ENCODE assay signal across 30 cellular contexts in genomic region chr13:22275393-22275792, GRCh38.
"Had no signal": no experiment of that assay in that cellular context is flagged by ENCODE, and none has a peak within 500 bp of the region (broad histone marks: within the 10 kb centered on the region; RNA-seq: fewer than 3 reads in every experiment).

No MANE protein-coding gene starts in this region.

- H3K27me3 Mint-ChIP-seq: activated CD4-positive, alpha-beta memory T cell treated with anti-CD3 and anti-CD28 coated beads for 36 hours; activated CD4-positive, alpha-beta T cell treated with anti-CD3 and anti-CD28 coated beads for 36 hours; activated CD4-positive, alpha-beta T cell treated with anti-CD3 and anti-CD28 coated beads, Interleukin-2, amount 10 ng/mL, durations not matched to agents 24 days and 14 days; activated CD8-positive, alpha-beta memory T cell treated with anti-CD3 and anti-CD28 coated beads, Interleukin-2, amount 10 ng/mL, durations not matched to agents 7 days and 5 days; activated naive CD4-positive, alpha-beta T cell treated with anti-CD3 and anti-CD28 coated beads, Interleukin-2, amount 50 U/mL, for 24 hours; activated naive CD8-positive, alpha-beta T cell treated with anti-CD3 and anti-CD28 coated beads for 36 hours; activated naive CD8-positive, alpha-beta T cell treated with anti-CD3 and anti-CD28 coated beads, Interleukin-2, amount 50 U/mL, for 24 hours had no signal

- H3K4me3 Mint-ChIP-seq: activated CD4-positive, alpha-beta memory T cell treated with anti-CD3 and anti-CD28 coated beads for 36 hours; activated CD4-positive, alpha-beta T cell treated with anti-CD3 and anti-CD28 coated beads for 36 hours; activated CD4-positive, alpha-beta T cell treated with anti-CD3 and anti-CD28 coated beads, Interleukin-2, amount 10 ng/mL, durations not matched to agents 24 days and 14 days; activated CD8-positive, alpha-beta memory T cell treated with anti-CD3 and anti-CD28 coated beads, Interleukin-2, amount 10 ng/mL, durations not matched to agents 7 days and 5 days; activated CD8-positive, alpha-beta T cell treated with anti-CD3 and anti-CD28 coated beads, Interleukin-2, amount 10 ng/mL, durations not matched to agents 7 days and 5 days; activated naive CD4-positive, alpha-beta T cell treated with anti-CD3 and anti-CD28 coated beads for 36 hours; activated naive CD4-positive, alpha-beta T cell treated with anti-CD3 and anti-CD28 coated beads, Interleukin-2, amount 50 U/mL, for 24 hours; activated naive CD8-positive, alpha-beta T cell treated with anti-CD3 and anti-CD28 coated beads for 36 hours; activated naive CD8-positive, alpha-beta T cell treated with anti-CD3 and anti-CD28 coated beads, Interleukin-2, amount 50 U/mL, for 24 hours; activated T-helper 1 cell treated with anti-CD3 and anti-CD28 coated beads, Interleukin-12 subunit alpha, Interleukin-12 subunit beta, Interleukin-2, Interleukin-4 antibody, amounts not matched to agents 30 ng/mL and 10 ng/mL and 1 ng/mL, durations not matched to agents 14 hours and 24 hours and 36 hours; brain; endodermal cell had no signal

- H3K4me1 ChIP-seq: breast epithelium, colonic mucosa had no signal

- H3K27ac ChIP-seq: ascending aorta, breast epithelium, cardiac muscle cell, colonic mucosa had no signal

- H3K9me3 Mint-ChIP-seq: activated CD4-positive, alpha-beta memory T cell treated with anti-CD3 and anti-CD28 coated beads for 36 hours; activated CD4-positive, alpha-beta T cell treated with anti-CD3 and anti-CD28 coated beads, Interleukin-2, amount 10 ng/mL, durations not matched to agents 24 days and 14 days; activated naive CD4-positive, alpha-beta T cell treated with anti-CD3 and anti-CD28 coated beads for 36 hours; activated naive CD4-positive, alpha-beta T cell treated with anti-CD3 and anti-CD28 coated beads, Interleukin-2, amount 50 U/mL, for 24 hours; activated naive CD8-positive, alpha-beta T cell treated with anti-CD3 and anti-CD28 coated beads for 36 hours; activated naive CD8-positive, alpha-beta T cell treated with anti-CD3 and anti-CD28 coated beads, Interleukin-2, amount 50 U/mL, for 24 hours; activated T-helper 1 cell treated with anti-CD3 and anti-CD28 coated beads, Interleukin-12 subunit alpha, Interleukin-12 subunit beta, Interleukin-2, Interleukin-4 antibody, amounts not matched to agents 30 ng/mL and 10 ng/mL and 1 ng/mL, durations not matched to agents 14 hours and 24 hours and 36 hours; activated T-helper 2 cell treated with anti-CD3 and anti-CD28 coated beads, Interferon-gamma antibody, Interleukin-2, Interleukin-4, amounts not matched to agents 10 μg/mL and 5 μg/mL and 100 μg/mL, durations not matched to agents 14 hours and 24 hours and 36 hours; endodermal cell had no signal

- H3K9me3 ChIP-seq: ascending aorta, breast epithelium, colonic mucosa had no signal

- H3K27me3 ChIP-seq: ascending aorta, breast epithelium, cardiac muscle cell, colonic mucosa had no signal

- DNase-seq: activated CD4-positive, alpha-beta memory T cell treated with anti-CD3 and anti-CD28 coated beads for 36 hours; activated CD4-positive, alpha-beta T cell treated with anti-CD3 and anti-CD28 coated beads for 36 hours; activated CD4-positive, alpha-beta T cell treated with anti-CD3 and anti-CD28 coated beads, Interleukin-2, amount 10 ng/mL, durations not matched to agents 24 days and 14 days; activated CD4-positive, CD25-positive, alpha-beta regulatory T cell; activated CD4-positive, CD25-positive, alpha-beta regulatory T cell treated with anti-CD3 and anti-CD28 coated beads, Interleukin-2, amount 50 U/mL, for 72 hours; activated CD8-positive, alpha-beta memory T cell treated with anti-CD3 and anti-CD28 coated beads, Interleukin-2, amount 10 ng/mL, durations not matched to agents 7 days and 5 days; activated CD8-positive, alpha-beta memory T cell treated with anti-CD3 and anti-CD28 coated beads, Interleukin-2, amount 50 U/mL, for 4 hours; activated CD8-positive, alpha-beta T cell treated with anti-CD3 and anti-CD28 coated beads, Interleukin-2, amount 10 ng/mL, durations not matched to agents 7 days and 5 days; activated effector memory CD4-positive, alpha-beta T cell treated with anti-CD3 and anti-CD28 coated beads, Interleukin-2, amount 50 U/mL, for 16 hours; activated naive CD4-positive, alpha-beta T cell treated with anti-CD3 and anti-CD28 coated beads for 36 hours; activated naive CD8-positive, alpha-beta T cell treated with anti-CD3 and anti-CD28 coated beads for 36 hours; activated naive CD8-positive, alpha-beta T cell treated with anti-CD3 and anti-CD28 coated beads, Interleukin-2, amount 50 U/mL, for 24 hours; activated T-cell treated with anti-CD3 and anti-CD28 coated beads, Interleukin-2, amount 50 U/mL, for 1 hour; activated T-cell treated with anti-CD3 and anti-CD28 coated beads, Interleukin-2, amount 50 U/mL, for 48 hours; central memory CD4-positive, alpha-beta T cell; cerebellar nuclear complex; colonic mucosa; effector CD8-positive, alpha-beta T cell; endodermal cell; foreskin fibroblast; head of caudate nucleus; T-helper 2 cell had no signal

- H3K27ac Mint-ChIP-seq: activated CD4-positive, alpha-beta memory T cell treated with anti-CD3 and anti-CD28 coated beads for 36 hours; activated CD4-positive, alpha-beta T cell treated with anti-CD3 and anti-CD28 coated beads for 36 hours; activated CD4-positive, alpha-beta T cell treated with anti-CD3 and anti-CD28 coated beads, Interleukin-2, amount 10 ng/mL, durations not matched to agents 24 days and 14 days; activated CD8-positive, alpha-beta memory T cell treated with anti-CD3 and anti-CD28 coated beads, Interleukin-2, amount 10 ng/mL, durations not matched to agents 7 days and 5 days; activated CD8-positive, alpha-beta T cell treated with anti-CD3 and anti-CD28 coated beads, Interleukin-2, amount 10 ng/mL, durations not matched to agents 7 days and 5 days; activated naive CD4-positive, alpha-beta T cell treated with anti-CD3 and anti-CD28 coated beads for 36 hours; activated naive CD4-positive, alpha-beta T cell treated with anti-CD3 and anti-CD28 coated beads, Interleukin-2, amount 50 U/mL, for 24 hours; activated naive CD8-positive, alpha-beta T cell treated with anti-CD3 and anti-CD28 coated beads for 36 hours; activated naive CD8-positive, alpha-beta T cell treated with anti-CD3 and anti-CD28 coated beads, Interleukin-2, amount 50 U/mL, for 24 hours; activated T-helper 1 cell treated with anti-CD3 and anti-CD28 coated beads, Interleukin-12 subunit alpha, Interleukin-12 subunit beta, Interleukin-2, Interleukin-4 antibody, amounts not matched to agents 30 ng/mL and 10 ng/mL and 1 ng/mL, durations not matched to agents 14 hours and 24 hours and 36 hours; activated T-helper 2 cell treated with anti-CD3 and anti-CD28 coated beads, Interferon-gamma antibody, Interleukin-2, Interleukin-4, amounts not matched to agents 10 μg/mL and 5 μg/mL and 100 μg/mL, durations not matched to agents 14 hours and 24 hours and 36 hours; brain; endodermal cell had no signal

- H3K4me1 Mint-ChIP-seq: activated CD4-positive, alpha-beta T cell treated with anti-CD3 and anti-CD28 coated beads, Interleukin-2, amount 10 ng/mL, durations not matched to agents 24 days and 14 days; activated CD8-positive, alpha-beta memory T cell treated with anti-CD3 and anti-CD28 coated beads, Interleukin-2, amount 10 ng/mL, durations not matched to agents 7 days and 5 days; endodermal cell had no signal

- H3K4me3 ChIP-seq: ascending aorta, breast epithelium, cardiac muscle cell, colonic mucosa had no signal

- ATAC-seq: activated CD4-positive, alpha-beta T cell treated with anti-CD3 and anti-CD28 coated beads for 36 hours; activated CD8-positive, alpha-beta memory T cell treated with anti-CD3 and anti-CD28 coated beads, Interleukin-2, amount 10 ng/mL, durations not matched to agents 7 days and 5 days; activated CD8-positive, alpha-beta T cell treated with anti-CD3 and anti-CD28 coated beads, Interleukin-2, amount 10 ng/mL, durations not matched to agents 7 days and 5 days; activated naive CD8-positive, alpha-beta T cell treated with anti-CD3 and anti-CD28 coated beads, Interleukin-2, amount 50 U/mL, for 24 hours; esophagus mucosa had no signal

- H3K36me3 ChIP-seq: ascending aorta, breast epithelium, cardiac muscle cell, colonic mucosa had no signal
